1 cellular context compared by ENCODE assay signal in genomic region chr12:21433525-21433924, GRCh38.
TF ChIP-seq lines count a peak whose summit lies in the region.

No MANE protein-coding gene starts in this region.

TF ChIP-seq in GM23338, 12 proteins besides CTCF, POLR2A, EP300 and RAD21:
- TF ChIP-seq EZH2phosphoT487 (IDR thresholded peaks at IDR 0.05; ENCODE audit: unreplicated experiment) (no peak), EZH2 (IDR thresholded peaks at IDR 0.05; ENCODE audit: low read depth, unreplicated experiment) (no peak), ETS1 (IDR thresholded peaks at IDR 0.05) (no peak), ZNF114 (CRISPR knock-in tag; IDR thresholded peaks at IDR 0.05) (no peak), STAT1 (IDR thresholded peaks at IDR 0.05; ENCODE audit: unreplicated experiment) (no peak), CREB1 (CRISPR knock-in tag; IDR thresholded peaks at IDR 0.05; ENCODE audit: low read depth) (no peak), REST (IDR thresholded peaks at IDR 0.05; ENCODE audit: unreplicated experiment) (no peak), JUNB (IDR thresholded peaks at IDR 0.05; ENCODE audit: unreplicated experiment) (no peak), ZNF331 (CRISPR knock-in tag; IDR thresholded peaks at IDR 0.05; ENCODE audit: low read depth) (no peak), ZNF462 (CRISPR knock-in tag; IDR thresholded peaks at IDR 0.05) (no peak), NANOG (IDR thresholded peaks at IDR 0.05; ENCODE audit: borderline replicate concordance) (no peak), POLR2AphosphoS5 (IDR thresholded peaks at IDR 0.05; ENCODE audit: low read depth) (no peak)
